Comparison of ENCODE assay signal across 8 cellular contexts in genomic region chr19:13033819-13034611, GRCh38. TPM values are rescaled to one million over a fixed set of nuclear protein-coding genes. Genes with fewer than 3 reads are reported as not detected.
A peak's percentile ranks its signal among the peaks of the same experiment; 100 is the strongest.
DNase-seq lines count a peak whose midpoint lies in the region; ATAC-seq, FAIRE-seq and TF ChIP-seq lines count a peak whose summit lies in the region.

No MANE protein-coding gene starts in this region.

- CTCF ChIA-PET in T-cell (lab: Charles Lee) (interaction anchor here (0.6 to 1.7 kb wide), 7 partner anchors 9 to 56 kb away, joined by 3 to 12 read pairs (median 3); no protein-coding TSS in a partner anchor), HepG2 (lab: Yijun Ruan, JAX; ENCODE audit: low intra/inter-chr PET ratio, low total read pairs) (interaction anchor here (0.8 to 4.9 kb wide), 2 partner anchors 27 to 49 kb away, joined by 4 to 42 read pairs; no protein-coding TSS in a partner anchor)

- no peak overlapping the region for H2AFZ ChIP-seq in HepG2 (ENCODE audit: low read length)

- intact Hi-C loops in HepG2 (cut with micrococcal nuclease; ENCODE audit: unreplicated experiment) = loop anchor here (2.0 kb wide), 2 partner anchors 27 to 49 kb away; no protein-coding TSS in a partner anchor

- H3K4me2 ChIP-seq in HepG2 (ENCODE audit: low read depth, low read length) = 0 out of 2 replicates have a peak overlapping the region, but pooled peaks have one; percentile 3

- no peaks in the 10 kb centered on the region for H3K9me3 Mint-ChIP-seq in T-cell
- H3K9me3 Mint-ChIP-seq in stimulated activated memory B cell treated with anti-CD40 and anti-IgM and Interleukin-4, amounts not matched to agents 10 μg/mL and 1 μg/mL and 100 μg/mL, for 72 hours = no peaks in the 10 kb centered on the region

- POLR2A ChIA-PET in T-cell (lab: Charles Lee) (interaction anchor here in 1 of 2 donors (0.7 kb wide), 1 partner anchor 25 kb away, joined by 3 read pairs; no protein-coding TSS in a partner anchor), HepG2 (lab: Yijun Ruan, JAX) (interaction anchor here (0.8 to 6.5 kb wide), 5 partner anchors 9 to 49 kb away, joined by 3 to 128 read pairs (median 7); no protein-coding TSS in a partner anchor)

- no peak overlapping the region for H3K4me3 Mint-ChIP-seq in T-cell
- no peak overlapping the region for H3K4me3 Mint-ChIP-seq in stimulated activated memory B cell treated with anti-CD40 and anti-IgM and Interleukin-4, amounts not matched to agents 10 μg/mL and 1 μg/mL and 100 μg/mL, for 72 hours

- DNase-seq in EH (ENCODE audit: low read depth) = peak; percentile 65
- peak in 17 of 34 experiments; percentile 15 to 49 (median 37) for DNase-seq in T-cell
- peak; percentile 95 for DNase-seq in cerebellar cortex (ENCODE audit: low spot score)
- DNase-seq in HepG2 (ENCODE audit: low spot score) = peak; percentile 55

- TF ChIP-seq EP300 in HepG2 (IDR thresholded peaks at IDR 0.05; ENCODE audit: low read depth in 2 of 2, low read length in 2 of 2) (no peak), HepG2 (CRISPR knock-in tag; IDR thresholded peaks at IDR 0.05; ENCODE audit: borderline replicate concordance) (no peak)

- no peak overlapping the region for H3K27ac ChIP-seq in HepG2 (ENCODE audit: extremely low read length, insufficient read depth, low read length)

- no peaks in the 10 kb centered on the region for H3K27me3 Mint-ChIP-seq in T-cell
- peaks cover 37% of the 10 kb centered on the region for H3K27me3 Mint-ChIP-seq in stimulated activated memory B cell treated with anti-CD40 and anti-IgM and Interleukin-4, amounts not matched to agents 10 μg/mL and 1 μg/mL and 100 μg/mL, for 72 hours

- H3K9ac ChIP-seq in HepG2 (ENCODE audit: insufficient read depth, low read depth, low read length) = peak overlapping the region; percentile 7; the same call in 1 of the 2 replicates

- H3K36me3 Mint-ChIP-seq in T-cell = no peaks in the 10 kb centered on the region
- no peaks in the 10 kb centered on the region for H3K36me3 Mint-ChIP-seq in stimulated activated memory B cell treated with anti-CD40 and anti-IgM and Interleukin-4, amounts not matched to agents 10 μg/mL and 1 μg/mL and 100 μg/mL, for 72 hours

- H3K9me3 ChIP-seq in HepG2 (ENCODE audit: low read length) = no peaks in the 10 kb centered on the region

- TF ChIP-seq CTCF in LNCAP (IDR thresholded peaks at IDR 0.05) = peak; percentile 84
- peak; percentile 78 for TF ChIP-seq CTCF in HepG2 (CRISPR knock-in tag; IDR thresholded peaks at IDR 0.05)

- in situ Hi-C loops in HepG2 (cut with HindIII; ENCODE audit: extremely low pct_ligation_motif_present, low pct_unique_long_range_greater_than_20kb) = loop anchor here (5.0 kb wide), 1 partner anchor 58 kb away; no protein-coding TSS in a partner anchor

- H4K20me1 ChIP-seq in HepG2 (ENCODE audit: insufficient read depth, low read length) = no peaks in the 10 kb centered on the region

- ATAC-seq in T-cell (replicated peaks in 1 of 4) = peak; percentile 55 to 73 (median 61)
- ATAC-seq in HepG2 = peak; percentile 81
- ATAC-seq in stimulated activated memory B cell treated with anti-CD40 and anti-IgM and Interleukin-4, amounts not matched to agents 10 μg/mL and 1 μg/mL and 100 μg/mL, for 72 hours = peak; percentile 76
- ATAC-seq in GM21825 (IDR thresholded peaks at IDR 0.05; ENCODE audit: unreplicated experiment) = no peak
- no peak for ATAC-seq in HG03196 (IDR thresholded peaks at IDR 0.05; ENCODE audit: unreplicated experiment)

- H3K79me2 ChIP-seq in HepG2 (ENCODE audit: insufficient read depth, low read length) = peaks cover 47% of the 10 kb centered on the region

- no TSS peak for BruUV-seq in HepG2 (replicated peaks; lab: Mats Ljungman, UMichigan)

- no peaks in the 10 kb centered on the region for H3K27me3 ChIP-seq in HepG2 (ENCODE audit: control insufficient read depth in 1 of 2, insufficient read depth in 2 of 2, low read length in 2 of 2)

- TF ChIP-seq RAD21 in HepG2 (CRISPR knock-in tag; IDR thresholded peaks at IDR 0.05) = peak; percentile 82

- no peak overlapping the region for H3K27ac Mint-ChIP-seq in T-cell
- no peak overlapping the region for H3K27ac Mint-ChIP-seq in stimulated activated memory B cell treated with anti-CD40 and anti-IgM and Interleukin-4, amounts not matched to agents 10 μg/mL and 1 μg/mL and 100 μg/mL, for 72 hours

- peaks cover 0 to 1% (median 0%) of the 10 kb centered on the region in 3 donors for H3K4me1 Mint-ChIP-seq in T-cell
- peaks cover 16% of the 10 kb centered on the region for H3K4me1 Mint-ChIP-seq in stimulated activated memory B cell treated with anti-CD40 and anti-IgM and Interleukin-4, amounts not matched to agents 10 μg/mL and 1 μg/mL and 100 μg/mL, for 72 hours

- peak; percentile 21 for FAIRE-seq in HepG2 (lab: Jason Lieb, UNC)

- 93% methylated on average over 2 of the region's 8 CpGs for WGBS in HepG2 (ENCODE audit: low lambda C conversion rate)

- H3K36me3 ChIP-seq in HepG2 (replicated peaks in 1 of 2; ENCODE audit: control insufficient read depth in 1 of 2, insufficient read depth in 2 of 2, low read length in 2 of 2) = peaks cover 2 to 33% of the 10 kb centered on the region in 2 experiments; a peak in 2 of 5 replicates

- no peak overlapping the region for H3K4me3 ChIP-seq in HepG2 (replicated peaks in 1 of 3; ENCODE audit: insufficient read depth in 1 of 3, low read depth in 2 of 3, low read length in 3 of 3)

- TF ChIP-seq POLR2A in HepG2 (IDR thresholded peaks at IDR 0.05; ENCODE audit: insufficient read depth in 1 of 2, low read depth in 2 of 2, low read length in 2 of 2) = no peak

- H3K4me1 ChIP-seq in HepG2 (ENCODE audit: insufficient read depth, low read length) = peaks cover 79% of the 10 kb centered on the region

TF ChIP-seq in HepG2, 621 proteins besides CTCF, POLR2A, EP300 and RAD21 (continues in another document):
- TF ChIP-seq GATAD2A (CRISPR knock-in tag; IDR thresholded peaks at IDR 0.05) (peak; percentile 49; the same call in 1 of the 2 replicates), ZGPAT (CRISPR knock-in tag; IDR thresholded peaks at IDR 0.05) (peak; percentile 28; the same call in 1 of the 2 replicates), NCOA1 (CRISPR knock-in tag; IDR thresholded peaks at IDR 0.05) (no peak)
- TF ChIP-seq, protein P1, sequence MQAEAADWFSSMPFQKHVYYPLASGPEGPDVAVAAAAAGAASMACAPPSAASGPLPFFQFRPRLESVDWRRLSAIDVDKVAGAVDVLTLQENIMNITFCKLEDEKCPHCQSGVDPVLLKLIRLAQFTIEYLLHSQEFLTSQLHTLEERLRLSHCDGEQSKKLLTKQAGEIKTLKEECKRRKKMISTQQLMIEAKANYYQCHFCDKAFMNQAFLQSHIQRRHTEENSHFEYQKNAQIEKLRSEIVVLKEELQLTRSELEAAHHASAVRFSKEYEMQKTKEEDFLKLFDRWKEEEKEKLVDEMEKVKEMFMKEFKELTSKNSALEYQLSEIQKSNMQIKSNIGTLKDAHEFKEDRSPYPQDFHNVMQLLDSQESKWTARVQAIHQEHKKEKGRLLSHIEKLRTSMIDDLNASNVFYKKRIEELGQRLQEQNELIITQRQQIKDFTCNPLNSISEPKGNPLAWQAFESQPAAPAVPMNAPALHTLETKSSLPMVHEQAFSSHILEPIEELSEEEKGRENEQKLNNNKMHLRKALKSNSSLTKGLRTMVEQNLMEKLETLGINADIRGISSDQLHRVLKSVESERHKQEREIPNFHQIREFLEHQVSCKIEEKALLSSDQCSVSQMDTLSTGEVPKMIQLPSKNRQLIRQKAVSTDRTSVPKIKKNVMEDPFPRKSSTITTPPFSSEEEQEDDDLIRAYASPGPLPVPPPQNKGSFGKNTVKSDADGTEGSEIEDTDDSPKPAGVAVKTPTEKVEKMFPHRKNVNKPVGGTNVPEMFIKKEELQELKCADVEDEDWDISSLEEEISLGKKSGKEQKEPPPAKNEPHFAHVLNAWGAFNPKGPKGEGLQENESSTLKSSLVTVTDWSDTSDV (CRISPR knock-in tag; IDR thresholded peaks at IDR 0.05) = no peak

RNA-seq across cellular contexts. Expression of gene NFIX, which starts 38.7 kb away (rescaled TPM):
- total RNA-seq in T-cell = 1 to 10 TPM; 3.9 to 6.6 (median 6.3) TPM
- total RNA-seq in HepG2 (2016; rRNA removed; fragmentation: Illumina TruSeq; extraction: Trizol) = 5.4 and 5.6 TPM in 2 replicates
- total RNA-seq in HepG2 (2016; cell fraction: cytosol; rRNA removed; fragmentation: Illumina TruSeq; extraction: Trizol; ENCODE audit: low read depth) = 16.3 and 20.2 TPM in 2 replicates
- 4.6 and 4.7 TPM in 2 replicates for total RNA-seq in HepG2 (2016; cell fraction: insoluble cytoplasmic fraction; rRNA removed; fragmentation: Illumina TruSeq; extraction: Trizol)
- total RNA-seq in HepG2 (2016; cell fraction: membrane; rRNA removed; fragmentation: Illumina TruSeq; extraction: Trizol) = 6.7 and 9.2 TPM in 2 replicates
- total RNA-seq in HepG2 (2016; cell fraction: nucleus; rRNA removed; fragmentation: Illumina TruSeq; extraction: Trizol) = 4.9 and 6.0 TPM in 2 replicates
- polyA plus RNA-seq in HepG2 (2011; rRNA removed) = 3.0 and 3.4 TPM in 2 replicates
- polyA plus RNA-seq in HepG2 (2011; cell fraction: cytosol; rRNA removed) = 1.4 and 1.6 TPM in 2 replicates
- 11.0 and 14.0 TPM in 2 replicates for polyA plus RNA-seq in HepG2 (2011; cell fraction: nucleus; rRNA removed)
- polyA plus RNA-seq in HepG2 (2012) = 9.0 and 12.2 TPM in 2 replicates
- polyA plus RNA-seq in HepG2 (2016; cell fraction: cytosol; fragmentation: Illumina TruSeq; extraction: Trizol; ENCODE audit: low read depth) = 0.70 and 0.93 TPM in 2 replicates
- polyA plus RNA-seq in HepG2 (2016; cell fraction: insoluble cytoplasmic fraction; fragmentation: Illumina TruSeq; extraction: Trizol; ENCODE audit: low read depth) = 8.8 and 11.9 TPM in 2 replicates
- polyA plus RNA-seq in HepG2 (2016; cell fraction: membrane; fragmentation: Illumina TruSeq; extraction: Trizol; ENCODE audit: low read depth) = 3.1 and 4.9 TPM in 2 replicates
- 14.6 and 14.7 TPM in 2 replicates for polyA plus RNA-seq in HepG2 (2016; cell fraction: nucleus; fragmentation: Illumina TruSeq; extraction: Trizol; ENCODE audit: insufficient read depth, low read depth)
- 0.82 and 6.2 TPM in 2 replicates for polyA minus RNA-seq in HepG2 (2011; rRNA and poly(A)+ RNA removed; ENCODE audit: low replicate concordance)
- polyA minus RNA-seq in HepG2 (2011; cell fraction: cytosol; rRNA and poly(A)+ RNA removed) = 5.0 and 6.2 TPM in 2 replicates
- 6.8 and 7.7 TPM in 2 replicates for polyA minus RNA-seq in HepG2 (2011; cell fraction: nucleus; rRNA and poly(A)+ RNA removed)

Comparison
In these comparisons a context has a peak if more than half of its experiments do, and no peak if none do; other contexts are left out.
1. ATAC-seq: peak in T-cell (4 of 4), HepG2 (single experiment) and stimulated activated memory B cell treated with anti-CD40 and anti-IgM and Interleukin-4, amounts not matched to agents 10 μg/mL and 1 μg/mL and 100 μg/mL, for 72 hours (single experiment); none in GM21825 (single experiment) and HG03196 (single experiment).